ENCODE assay signal across 12 cellular contexts in the genomic region with DNA sequence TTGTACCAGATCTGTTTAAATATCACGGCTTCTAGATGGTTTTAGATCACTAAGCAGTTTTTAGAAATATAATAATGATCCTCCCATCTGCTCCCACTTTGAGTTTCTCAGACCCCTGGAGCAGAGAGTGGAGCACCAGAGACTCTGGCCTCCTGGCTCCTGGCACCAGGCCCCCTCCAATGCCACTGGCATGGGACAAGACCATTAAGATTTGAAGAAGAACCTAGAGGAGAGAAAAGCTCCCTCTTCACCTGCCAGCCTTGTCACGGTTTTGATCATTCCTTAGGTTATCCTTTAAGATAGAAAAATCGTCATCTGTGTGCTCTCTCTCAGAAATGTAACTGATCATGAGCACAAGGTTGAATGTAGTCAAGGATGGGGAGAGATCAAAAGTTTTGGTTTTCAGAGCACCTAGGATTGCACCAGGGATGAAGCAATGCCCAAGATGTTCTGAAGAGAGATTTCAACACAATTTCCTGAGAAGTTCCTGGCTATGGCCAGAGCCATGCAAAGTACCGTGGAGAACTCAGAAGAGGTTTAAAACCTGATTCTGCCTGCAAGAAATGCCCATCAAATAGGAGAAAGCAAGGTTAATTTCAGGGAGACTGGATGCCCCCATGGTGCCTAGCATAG. TPM values are rescaled to one million over a fixed set of nuclear protein-coding genes. Genes with fewer than 3 reads are reported as not detected.
DNase-seq lines count a peak whose midpoint lies in the region; ATAC-seq and TF ChIP-seq lines count a peak whose summit lies in the region.
"Had no signal": no experiment of that assay in that cellular context is flagged by ENCODE, and none has a peak within 500 bp of the region (broad histone marks: within the 10 kb centered on the region; RNA-seq: fewer than 3 reads in every experiment).

No MANE protein-coding gene starts in this region.

- H3K4me3 ChIP-seq in right cardiac atrium (ENCODE audit: low read length) = no peak overlapping the region
- no peak overlapping the region for H3K4me3 ChIP-seq in upper lobe of left lung
- H3K4me3 ChIP-seq: GM23248 had no signal

- 79% methylated on average over 4 of the region's 4 CpGs for WGBS in right cardiac atrium
- WGBS in upper lobe of left lung, 2 donors = 46 to 54% methylated on average over 4 of the region's 4 CpGs

- TF ChIP-seq EP300 in upper lobe of left lung (IDR thresholded peaks at IDR 0.05) = no peak

- H3K27me3 ChIP-seq in right cardiac atrium (ENCODE audit: control insufficient read depth, insufficient read depth) (no peaks in the 10 kb centered on the region), upper lobe of left lung (no peaks in the 10 kb centered on the region)

- H3K4me1 ChIP-seq in right cardiac atrium (ENCODE audit: control insufficient read depth, insufficient read depth, low read length) (no peaks in the 10 kb centered on the region), upper lobe of left lung (peaks cover 4 to 50% (median 47%) of the 10 kb centered on the region in 4 donors)

- ATAC-seq in left ventricle myocardium superior (peak; percentile 21), right cardiac atrium (no peak), upper lobe of left lung (ENCODE audit: low FRiP score in 2 of 2) (no peak), GM18519 (IDR thresholded peaks at IDR 0.05; ENCODE audit: low FRiP score, unreplicated experiment) (no peak), HG03521 (IDR thresholded peaks at IDR 0.05; ENCODE audit: unreplicated experiment) (no peak)
- ATAC-seq: Panc1 had no signal

- H3K27ac ChIP-seq in right cardiac atrium (ENCODE audit: low read length) = no peak overlapping the region
- peak overlapping the region; percentile 66 to 78 (median 76) for H3K27ac ChIP-seq in upper lobe of left lung
- H3K27ac ChIP-seq: GM23248 had no signal

- H3K36me3 ChIP-seq in upper lobe of left lung = no peaks in the 10 kb centered on the region

- TF ChIP-seq POLR2A in upper lobe of left lung (IDR thresholded peaks at IDR 0.05) = no peak

- intact Hi-C loops in left ventricle myocardium superior (cut with micrococcal nuclease) (no loop called here), right cardiac atrium (cut with DNase I) (no loop called here)

- TF ChIP-seq CTCF in upper lobe of left lung (IDR thresholded peaks at IDR 0.05) = no peak

- no peak for DNase-seq in left ventricle myocardium superior
- no peak for DNase-seq in right cardiac atrium
- peak; percentile 66 for DNase-seq in SKM-1 treated with dmso at 0.1 percent for 144 hours (lab: John Stamatoyannopoulos, UW; ENCODE audit: unreplicated experiment)
- DNase-seq in islet precursor cell = peak; percentile 10
- DNase-seq in upper lobe of left lung = no peak
- no peak for DNase-seq in UCSD-AML1 (lab: John Stamatoyannopoulos, UW; ENCODE audit: unreplicated experiment)
- DNase-seq: GM23248, mammary epithelial cell had no signal

- no peaks in the 10 kb centered on the region for H3K9me3 ChIP-seq in right cardiac atrium (ENCODE audit: control insufficient read depth, low read length)
- H3K9me3 ChIP-seq in upper lobe of left lung = no peaks in the 10 kb centered on the region

RNA-seq across cellular contexts. Expression of a gene that starts 22.2 kb away (rescaled TPM):
- total RNA-seq in left ventricle myocardium superior (6.0 TPM), right cardiac atrium (10 to 100 TPM in 3 of 4 donors, 1 to 10 TPM in 1; 8.3 to 18.5 (median 11.6) TPM), upper lobe of left lung (100 to 1,000 TPM in 1 of 6 donors, 10 to 100 TPM in 5; 30.7 to 139 (median 46.1) TPM)
- 3.1 TPM for polyA plus RNA-seq in right cardiac atrium
- total RNA-seq: GM23248, mammary epithelial cell had no signal
- polyA plus RNA-seq: BJ, GM23248 had no signal

Comparison
In these comparisons a context has a peak if more than half of its experiments do, and no peak if none do; other contexts are left out.
1. DNase-seq: peak in SKM-1 treated with dmso at 0.1 percent for 144 hours (single experiment) and islet precursor cell (single experiment); none in left ventricle myocardium superior (single experiment), right cardiac atrium (0 of 3), upper lobe of left lung (0 of 2) and UCSD-AML1 (single experiment).